ENCODE assay signal across 14 cellular contexts in the genomic region with DNA sequence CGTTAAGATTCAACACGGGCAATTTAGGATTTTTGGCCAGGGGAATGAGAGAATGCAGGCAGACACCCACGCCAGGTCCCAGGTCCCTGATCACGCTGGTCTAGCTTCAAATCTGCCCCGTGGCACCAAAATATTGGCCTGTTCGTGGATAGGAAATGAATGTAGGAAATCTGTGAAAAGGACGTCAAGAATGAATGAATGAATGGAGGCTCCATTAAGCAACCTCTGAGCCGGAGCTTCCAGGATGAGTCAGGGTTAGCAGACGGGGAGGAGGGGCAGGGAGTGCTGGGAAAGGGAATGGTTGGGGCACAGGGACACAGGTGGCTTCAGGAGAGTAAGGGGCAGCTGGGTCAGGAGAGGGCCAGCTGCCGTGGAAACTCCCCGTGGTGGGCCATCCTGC. TPM values are rescaled to one million over a fixed set of nuclear protein-coding genes. Genes with fewer than 3 reads are reported as not detected.
DNase-seq lines count a peak whose midpoint lies in the region; ATAC-seq, FAIRE-seq and TF ChIP-seq lines count a peak whose summit lies in the region.
"Had no signal": no experiment of that assay in that cellular context is flagged by ENCODE, and none has a peak within 500 bp of the region (broad histone marks: within the 10 kb centered on the region; RNA-seq: fewer than 3 reads in every experiment).

No MANE protein-coding gene starts in this region.

- H3K9ac ChIP-seq in astrocyte (ENCODE audit: low read length) = no peak overlapping the region
- H3K9ac ChIP-seq: BLaER1 treated with 17β-estradiol and CSF1 and Interleukin-3, amounts not matched to agents 10 nM and 100 nM had no signal

- H3K27ac Mint-ChIP-seq in astrocyte (ENCODE audit: unreplicated experiment) = no peak overlapping the region
- H3K27ac Mint-ChIP-seq in stimulated activated memory B cell treated with anti-CD40 and anti-IgM and Interleukin-4, amounts not matched to agents 10 μg/mL and 1 μg/mL and 100 μg/mL, for 72 hours = no peak overlapping the region
- H3K27ac Mint-ChIP-seq: immature natural killer cell had no signal

- H3K4me1 ChIP-seq in astrocyte (ENCODE audit: insufficient read depth, low read length) = peaks cover 13% of the 10 kb centered on the region

- H3K36me3 ChIP-seq in astrocyte (ENCODE audit: insufficient read depth, low read length) = no peaks in the 10 kb centered on the region
- H3K36me3 ChIP-seq: BLaER1 treated with 17β-estradiol and CSF1 and Interleukin-3, amounts not matched to agents 10 nM and 100 nM had no signal

- H3K36me3 Mint-ChIP-seq in astrocyte (ENCODE audit: low read depth, unreplicated experiment) = no peaks in the 10 kb centered on the region
- H3K36me3 Mint-ChIP-seq in stimulated activated memory B cell treated with anti-CD40 and anti-IgM and Interleukin-4, amounts not matched to agents 10 μg/mL and 1 μg/mL and 100 μg/mL, for 72 hours = no peaks in the 10 kb centered on the region
- H3K36me3 Mint-ChIP-seq: immature natural killer cell had no signal

- peak overlapping the region; percentile 13 for H3K4me2 ChIP-seq in astrocyte (ENCODE audit: low read length)
- H3K4me2 ChIP-seq: BLaER1 treated with 17β-estradiol and CSF1 and Interleukin-3, amounts not matched to agents 10 nM and 100 nM had no signal

- no peak overlapping the region for H3K4me3 Mint-ChIP-seq in astrocyte (ENCODE audit: unreplicated experiment)
- no peak overlapping the region for H3K4me3 Mint-ChIP-seq in stimulated activated memory B cell treated with anti-CD40 and anti-IgM and Interleukin-4, amounts not matched to agents 10 μg/mL and 1 μg/mL and 100 μg/mL, for 72 hours
- H3K4me3 Mint-ChIP-seq: immature natural killer cell had no signal

- no peak for ATAC-seq in stimulated activated memory B cell treated with anti-CD40 and anti-IgM and Interleukin-4, amounts not matched to agents 10 μg/mL and 1 μg/mL and 100 μg/mL, for 72 hours
- no peak for ATAC-seq in HG02885 (IDR thresholded peaks at IDR 0.05; ENCODE audit: poor library complexity, unreplicated experiment)
- no peak for ATAC-seq in GM19351 (IDR thresholded peaks at IDR 0.05; ENCODE audit: unreplicated experiment)

- DNase-seq in AG20443 (ENCODE audit: low spot score) = peak; percentile 79
- peak; percentile 51 for DNase-seq in HuH-7 (ENCODE audit: low spot score)
- peak; percentile 41 for DNase-seq in astrocyte (ENCODE audit: low read depth)
- DNase-seq in iPS-NIHi7 (ENCODE audit: extremely low spot score) = peak; percentile 49
- no peak for DNase-seq in NCI-H774 (lab: John Stamatoyannopoulos, UW)
- DNase-seq: cerebellar nuclear complex, immature natural killer cell, NCI-H1417 treated with DMSO at 0.1 percent for 48 hours had no signal

- no peaks in the 10 kb centered on the region for H3K9me3 ChIP-seq in astrocyte (ENCODE audit: insufficient read depth, low read depth, low read length)
- H3K9me3 ChIP-seq: BLaER1 treated with 17β-estradiol and CSF1 and Interleukin-3, amounts not matched to agents 10 nM and 100 nM had no signal

- no peak for TF ChIP-seq CTCF in astrocyte (IDR thresholded peaks at IDR 0.05; ENCODE audit: insufficient read depth, low read depth, low read length)

- FAIRE-seq in astrocyte (lab: Jason Lieb, UNC) = no peak
- FAIRE-seq: GM12891 had no signal

- H3K27ac ChIP-seq in astrocyte (ENCODE audit: low read depth, low read length) = no peak overlapping the region
- H3K27ac ChIP-seq: BLaER1 treated with 17β-estradiol and CSF1 and Interleukin-3, amounts not matched to agents 10 nM and 100 nM had no signal

- peaks cover 8% of the 10 kb centered on the region for H3K27me3 Mint-ChIP-seq in astrocyte (ENCODE audit: low read depth, unreplicated experiment)
- H3K27me3 Mint-ChIP-seq in stimulated activated memory B cell treated with anti-CD40 and anti-IgM and Interleukin-4, amounts not matched to agents 10 μg/mL and 1 μg/mL and 100 μg/mL, for 72 hours = peaks cover 72% of the 10 kb centered on the region

- H3K79me2 ChIP-seq in astrocyte (ENCODE audit: insufficient read depth, low read length) = no peaks in the 10 kb centered on the region

- H2AFZ ChIP-seq in astrocyte (ENCODE audit: low read depth, low read length) = no peak overlapping the region

- H3K4me1 Mint-ChIP-seq in astrocyte (ENCODE audit: low read depth, unreplicated experiment) = peaks cover 5% of the 10 kb centered on the region
- no peaks in the 10 kb centered on the region for H3K4me1 Mint-ChIP-seq in stimulated activated memory B cell treated with anti-CD40 and anti-IgM and Interleukin-4, amounts not matched to agents 10 μg/mL and 1 μg/mL and 100 μg/mL, for 72 hours

- H4K20me1 ChIP-seq in astrocyte (ENCODE audit: insufficient read depth, low read length) = no peaks in the 10 kb centered on the region
- H4K20me1 ChIP-seq: BLaER1 treated with 17β-estradiol and CSF1 and Interleukin-3, amounts not matched to agents 10 nM and 100 nM had no signal

- H3K27me3 ChIP-seq in astrocyte (ENCODE audit: insufficient read depth, low read length) = no peaks in the 10 kb centered on the region

- H3K9me3 Mint-ChIP-seq in astrocyte (ENCODE audit: unreplicated experiment) = no peaks in the 10 kb centered on the region
- H3K9me3 Mint-ChIP-seq in stimulated activated memory B cell treated with anti-CD40 and anti-IgM and Interleukin-4, amounts not matched to agents 10 μg/mL and 1 μg/mL and 100 μg/mL, for 72 hours = no peaks in the 10 kb centered on the region
- H3K9me3 Mint-ChIP-seq: immature natural killer cell had no signal

- no peak overlapping the region for H3K4me3 ChIP-seq in astrocyte (ENCODE audit: insufficient read depth, low read depth, low read length)
- H3K4me3 ChIP-seq: BLaER1 treated with 17β-estradiol and CSF1 and Interleukin-3, amounts not matched to agents 10 nM and 100 nM had no signal

RNA-seq across cellular contexts. Expression of a gene that starts 4.2 kb away (rescaled TPM):
- 0.31 TPM in 1 of 2 replicates, not detected in the other for total RNA-seq in astrocyte
- total RNA-seq: osteocyte had no signal

RNA-seq across cellular contexts. Expression of a gene that starts 44.5 kb away (rescaled TPM):
- 6.2 TPM in 2 replicates for total RNA-seq in astrocyte

RNA-seq across cellular contexts. Expression of a gene that starts 50.4 kb away (rescaled TPM):
- total RNA-seq in astrocyte = not detected in 2 replicates
- total RNA-seq: osteocyte had no signal

RNA-seq across cellular contexts. Expression of a gene that starts 58.7 kb away (rescaled TPM):
- total RNA-seq in astrocyte = 1.3 and 1.7 TPM in 2 replicates
